10 cellular contexts compared by ENCODE assay signal in genomic region chr4:1763550-1764080, GRCh38. TPM values are rescaled to one million over a fixed set of nuclear protein-coding genes. Genes with fewer than 3 reads are reported as not detected.
DNase-seq lines count a peak whose midpoint lies in the region; ATAC-seq and TF ChIP-seq lines count a peak whose summit lies in the region.
"Had no signal": no experiment of that assay in that cellular context is flagged by ENCODE, and none has a peak within 500 bp of the region (broad histone marks: within the 10 kb centered on the region; RNA-seq: fewer than 3 reads in every experiment).

No MANE protein-coding gene starts in this region.

- H3K27me3 Mint-ChIP-seq in memory B cell (peaks cover 12% of the 10 kb centered on the region), Calu3 (ENCODE audit: unreplicated experiment) (peaks cover 8% of the 10 kb centered on the region)
- H3K27me3 Mint-ChIP-seq in activated CD8-positive, alpha-beta T cell treated with anti-CD3 and anti-CD28 coated beads, Interleukin-2, amount 10 ng/mL, durations not matched to agents 7 days and 5 days (ENCODE audit: low read depth), result peaks cover 22% of the 10 kb centered on the region

- POLR2A ChIA-PET in activated CD8-positive, alpha-beta T cell treated with anti-CD3 and anti-CD28 coated beads, Interleukin-2, amount 10 ng/mL, durations not matched to agents 7 days and 5 days (lab: Charles Lee), result no interaction called here

- H3K4me3 Mint-ChIP-seq in memory B cell, result no peak overlapping the region
- H3K4me3 Mint-ChIP-seq in activated CD8-positive, alpha-beta T cell treated with anti-CD3 and anti-CD28 coated beads, Interleukin-2, amount 10 ng/mL, durations not matched to agents 7 days and 5 days, result no peak overlapping the region
- H3K4me3 Mint-ChIP-seq in Calu3 (ENCODE audit: low read depth, unreplicated experiment), result no peak overlapping the region
- H3K4me3 Mint-ChIP-seq: CD8-positive, alpha-beta T cell had no signal

- intact Hi-C loops in Calu3 (cut with micrococcal nuclease; ENCODE audit: unreplicated experiment), result no loop called here

- H3K4me1 Mint-ChIP-seq in memory B cell, result peaks cover 12% of the 10 kb centered on the region
- H3K4me1 Mint-ChIP-seq in activated CD8-positive, alpha-beta T cell treated with anti-CD3 and anti-CD28 coated beads, Interleukin-2, amount 10 ng/mL, durations not matched to agents 7 days and 5 days (ENCODE audit: low read depth), result no peaks in the 10 kb centered on the region
- peaks cover 12% of the 10 kb centered on the region for H3K4me1 Mint-ChIP-seq in Calu3 (ENCODE audit: low read depth, unreplicated experiment)

- BruUV-seq in Calu3 (replicated peaks; lab: Mats Ljungman, UMichigan), result no TSS peak

- H3K27ac ChIP-seq in ACC112 (ENCODE audit: low read depth, low read length), result no peak overlapping the region

- H3K36me3 ChIP-seq in ACC112 (ENCODE audit: insufficient read depth, low read length), result no peaks in the 10 kb centered on the region

- no peak overlapping the region for H3K27ac Mint-ChIP-seq in memory B cell
- H3K27ac Mint-ChIP-seq in activated CD8-positive, alpha-beta T cell treated with anti-CD3 and anti-CD28 coated beads, Interleukin-2, amount 10 ng/mL, durations not matched to agents 7 days and 5 days, result no peak overlapping the region
- H3K27ac Mint-ChIP-seq in Calu3 (ENCODE audit: unreplicated experiment), result no peak overlapping the region
- H3K27ac Mint-ChIP-seq: CD8-positive, alpha-beta T cell had no signal

- no peak for TF ChIP-seq CTCF in Calu3 (IDR thresholded peaks at IDR 0.05; ENCODE audit: unreplicated experiment)

- no peaks in the 10 kb centered on the region for H3K9me3 Mint-ChIP-seq in memory B cell
- no peaks in the 10 kb centered on the region for H3K9me3 Mint-ChIP-seq in activated CD8-positive, alpha-beta T cell treated with anti-CD3 and anti-CD28 coated beads, Interleukin-2, amount 10 ng/mL, durations not matched to agents 7 days and 5 days (ENCODE audit: insufficient read depth)
- H3K9me3 Mint-ChIP-seq in Calu3 (ENCODE audit: low read depth, unreplicated experiment), result no peaks in the 10 kb centered on the region
- H3K9me3 Mint-ChIP-seq: CD8-positive, alpha-beta T cell had no signal

- H3K27me3 ChIP-seq in ACC112 (ENCODE audit: insufficient read depth, low read length), result no peaks in the 10 kb centered on the region

- CTCF ChIA-PET in activated CD8-positive, alpha-beta T cell treated with anti-CD3 and anti-CD28 coated beads, Interleukin-2, amount 10 ng/mL, durations not matched to agents 7 days and 5 days (lab: Charles Lee), result no interaction called here
- CTCF ChIA-PET in Calu3 (lab: Charles Lee), result interaction anchor here (0.6 kb wide), 1 partner anchor 23 kb away, joined by 3 read pairs; no protein-coding TSS in a partner anchor

- peak overlapping the region; percentile 50 for H2AFZ ChIP-seq in ACC112 (ENCODE audit: low read length, unreplicated experiment)

- DNase-seq in MV-4-11 (lab: John Stamatoyannopoulos, UW) (peak; percentile 53), erythroblast (lab: John Stamatoyannopoulos, UW) (peak; percentile 44 to 51), memory B cell (ENCODE audit: low spot score in 2 of 2) (no peak), NCI-H82 (lab: John Stamatoyannopoulos, UW) (no peak), Calu3 (no peak)
- no peak for DNase-seq in activated CD8-positive, alpha-beta T cell treated with anti-CD3 and anti-CD28 coated beads, Interleukin-2, amount 10 ng/mL, durations not matched to agents 7 days and 5 days
- DNase-seq: CD8-positive, alpha-beta T cell; NCI-H1436 treated with DMSO at 0.1 percent for 48 hours had no signal

- peak; percentile 32 for ATAC-seq in memory B cell (ENCODE audit: low read depth)
- no peak for ATAC-seq in activated CD8-positive, alpha-beta T cell treated with anti-CD3 and anti-CD28 coated beads, Interleukin-2, amount 10 ng/mL, durations not matched to agents 7 days and 5 days
- ATAC-seq in GM19395 (IDR thresholded peaks at IDR 0.05; ENCODE audit: unreplicated experiment), result no peak
- ATAC-seq: CD8-positive, alpha-beta T cell had no signal

- peaks cover 3% of the 10 kb centered on the region for H3K4me1 ChIP-seq in ACC112 (ENCODE audit: control insufficient read depth, insufficient read depth, low read length, unreplicated experiment)

- no peak for TF ChIP-seq POLR2A in erythroblast (IDR thresholded peaks at IDR 0.05; ENCODE audit: low read length)

- H3K4me3 ChIP-seq in ACC112 (ENCODE audit: low read depth, low read length), result peak overlapping the region; percentile 40; the same call in 1 of the 2 replicates

- no peaks in the 10 kb centered on the region for H3K79me2 ChIP-seq in ACC112 (ENCODE audit: control insufficient read depth, insufficient read depth, low read length, unreplicated experiment)

- H3K36me3 Mint-ChIP-seq in memory B cell (no peaks in the 10 kb centered on the region), Calu3 (ENCODE audit: insufficient read depth, unreplicated experiment) (peaks cover 9% of the 10 kb centered on the region)
- no peaks in the 10 kb centered on the region for H3K36me3 Mint-ChIP-seq in activated CD8-positive, alpha-beta T cell treated with anti-CD3 and anti-CD28 coated beads, Interleukin-2, amount 10 ng/mL, durations not matched to agents 7 days and 5 days (ENCODE audit: low read depth)
- H3K36me3 Mint-ChIP-seq: CD8-positive, alpha-beta T cell had no signal

RNA-seq across cellular contexts. Expression of gene FGFR3, which starts 29.5 kb away (rescaled TPM):
- under 1 TPM; 0.34 to 0.37 TPM for total RNA-seq in activated CD8-positive, alpha-beta T cell treated with anti-CD3 and anti-CD28 coated beads, Interleukin-2, amount 10 ng/mL, durations not matched to agents 7 days and 5 days
- total RNA-seq in Calu3 (2022), result 34.3 and 47.5 TPM in 2 replicates
- total RNA-seq: CD8-positive, alpha-beta T cell had no signal

RNA-seq across cellular contexts. Expression of gene TACC3, which starts 42.3 kb away (rescaled TPM):
- 100 to 1,000 TPM; 284 to 311 TPM for total RNA-seq in activated CD8-positive, alpha-beta T cell treated with anti-CD3 and anti-CD28 coated beads, Interleukin-2, amount 10 ng/mL, durations not matched to agents 7 days and 5 days
- 89.6 and 95.9 TPM in 2 replicates for total RNA-seq in Calu3 (2022)

RNA-seq across cellular contexts. Expression of gene TMEM129, which starts 42.5 kb away (rescaled TPM):
- 10 to 100 TPM; 21.9 to 22.4 TPM for total RNA-seq in activated CD8-positive, alpha-beta T cell treated with anti-CD3 and anti-CD28 coated beads, Interleukin-2, amount 10 ng/mL, durations not matched to agents 7 days and 5 days
- total RNA-seq in Calu3 (2022), result 29.8 and 31.0 TPM in 2 replicates

RNA-seq across cellular contexts. Expression of gene SLBP, which starts 51.5 kb away (rescaled TPM):
- 100 to 1,000 TPM; 132 to 136 TPM for total RNA-seq in activated CD8-positive, alpha-beta T cell treated with anti-CD3 and anti-CD28 coated beads, Interleukin-2, amount 10 ng/mL, durations not matched to agents 7 days and 5 days
- total RNA-seq in Calu3 (2022), result 46.1 and 49.3 TPM in 2 replicates

Comparison
In these comparisons a context has a peak if more than half of its experiments do, and no peak if none do; other contexts are left out.
1. DNase-seq: peak in MV-4-11 (single experiment) and erythroblast (2 of 2); none in memory B cell (0 of 2), activated CD8-positive, alpha-beta T cell treated with anti-CD3 and anti-CD28 coated beads, Interleukin-2, amount 10 ng/mL, durations not matched to agents 7 days and 5 days (single experiment), NCI-H82 (single experiment) and Calu3 (single experiment).
2. RNA of gene FGFR3, which starts 29.5 kb away (total RNA-seq): 34.3 to 47.5 TPM in Calu3; 0.34 to 0.37 TPM in activated CD8-positive, alpha-beta T cell treated with anti-CD3 and anti-CD28 coated beads, Interleukin-2, amount 10 ng/mL, durations not matched to agents 7 days and 5 days; every median in the first group is over 10 times any median in the second.